In the genomic region with DNA sequence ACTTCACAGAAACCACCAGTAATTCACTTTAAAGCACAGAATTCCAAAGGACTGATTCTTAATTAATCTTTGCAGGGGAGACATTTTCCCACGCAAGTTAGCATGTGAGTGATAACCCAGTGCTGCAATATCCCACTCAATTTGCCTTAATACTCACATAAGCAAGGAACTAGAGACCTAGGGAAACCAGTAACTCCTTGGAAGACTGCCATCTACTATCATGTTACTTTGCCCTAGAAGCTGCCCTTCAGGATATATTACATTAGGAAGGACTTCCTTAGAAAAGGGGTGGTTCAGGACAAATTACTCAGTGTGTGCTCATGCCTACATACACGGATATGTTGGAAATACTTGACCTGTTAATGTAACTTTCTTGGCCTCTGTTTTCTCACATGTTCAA, we compare ENCODE assay signal across 13 cellular contexts.
A peak's percentile ranks its signal among the peaks of the same experiment; 100 is the strongest.
DNase-seq lines count a peak whose midpoint lies in the region; ATAC-seq, FAIRE-seq and TF ChIP-seq lines count a peak whose summit lies in the region.
"Had no signal": no experiment of that assay in that cellular context is flagged by ENCODE, and none has a peak within 500 bp of the region (broad histone marks: within the 10 kb centered on the region; RNA-seq: fewer than 3 reads in every experiment).

No MANE protein-coding gene starts in this region.

- intact Hi-C loops in thyroid gland (cut with DNase I): no loop called here

- no peaks in the 10 kb centered on the region for H3K9me1 ChIP-seq in keratinocyte (ENCODE audit: control insufficient read depth, extremely low read depth, insufficient read depth, low read length)

- no peak overlapping the region for H3K4me3 Mint-ChIP-seq in astrocyte (ENCODE audit: unreplicated experiment)

- H3K79me2 ChIP-seq in astrocyte (ENCODE audit: insufficient read depth, low read length): no peaks in the 10 kb centered on the region
- no peaks in the 10 kb centered on the region for H3K79me2 ChIP-seq in keratinocyte (ENCODE audit: control insufficient read depth, insufficient read depth, low read length)

- CTCF ChIA-PET in AG04450 (lab: Charles Lee): interaction anchor here (1.0 kb wide), 1 partner anchor 11 kb away, joined by 3 read pairs; no protein-coding TSS in a partner anchor

- H4K20me1 ChIP-seq in astrocyte (ENCODE audit: insufficient read depth, low read length) (no peaks in the 10 kb centered on the region), keratinocyte (ENCODE audit: control insufficient read depth, extremely low read depth, insufficient read depth, low read length) (no peaks in the 10 kb centered on the region)
- H4K20me1 ChIP-seq: BLaER1 treated with 17β-estradiol and CSF1 and Interleukin-3, amounts not matched to agents 10 nM and 100 nM had no signal

- H3K27ac ChIP-seq in AG04450 (ENCODE audit: low read depth, low read length) (no peak overlapping the region), astrocyte (ENCODE audit: low read depth, low read length) (no peak overlapping the region), keratinocyte (ENCODE audit: control insufficient read depth, insufficient read depth, low read length) (peak overlapping the region; percentile 50), thyroid gland (no peak overlapping the region)
- H3K27ac ChIP-seq: BLaER1 treated with 17β-estradiol and CSF1 and Interleukin-3, amounts not matched to agents 10 nM and 100 nM had no signal

- no peak overlapping the region for H3K27ac Mint-ChIP-seq in astrocyte (ENCODE audit: unreplicated experiment)

- H3K4me3 ChIP-seq in AG04450 (ENCODE audit: low read depth, low read length) (no peak overlapping the region), HFF-Myc (replicated peaks; ENCODE audit: low read depth, low read length) (no peak overlapping the region), astrocyte (ENCODE audit: insufficient read depth, low read depth, low read length) (no peak overlapping the region), keratinocyte (ENCODE audit: control insufficient read depth in 2 of 3, extremely low read depth in 1 of 3, insufficient read depth in 2 of 3, low read depth in 1 of 3, low read length in 3 of 3) (no peak overlapping the region), thyroid gland (replicated peaks in 1 of 3) (no peak overlapping the region)
- H3K4me3 ChIP-seq: BLaER1 treated with 17β-estradiol and CSF1 and Interleukin-3, amounts not matched to agents 10 nM and 100 nM had no signal

- peaks cover 12% of the 10 kb centered on the region for H3K4me1 Mint-ChIP-seq in astrocyte (ENCODE audit: low read depth, unreplicated experiment)

- H3K4me1 ChIP-seq in astrocyte (ENCODE audit: insufficient read depth, low read length) (peaks cover 10% of the 10 kb centered on the region), keratinocyte (ENCODE audit: control insufficient read depth, extremely low read depth, insufficient read depth, low read length) (peaks cover 16% of the 10 kb centered on the region), thyroid gland (no peaks in the 10 kb centered on the region)
- H3K4me1 ChIP-seq: BLaER1 treated with 17β-estradiol and CSF1 and Interleukin-3, amounts not matched to agents 10 nM and 100 nM had no signal

- ATAC-seq in GM21737 (IDR thresholded peaks at IDR 0.05; ENCODE audit: unreplicated experiment): no peak

- H3K27me3 ChIP-seq in AG04450 (ENCODE audit: control insufficient read depth, insufficient read depth, low read length): no peaks in the 10 kb centered on the region
- H3K27me3 ChIP-seq in astrocyte (ENCODE audit: insufficient read depth, low read length): no peaks in the 10 kb centered on the region
- H3K27me3 ChIP-seq in keratinocyte (ENCODE audit: control insufficient read depth, extremely low read depth, insufficient read depth, low read length): no peaks in the 10 kb centered on the region
- no peaks in the 10 kb centered on the region for H3K27me3 ChIP-seq in thyroid gland
- H3K27me3 ChIP-seq: BLaER1 treated with 17β-estradiol and CSF1 and Interleukin-3, amounts not matched to agents 10 nM and 100 nM had no signal

- no peaks in the 10 kb centered on the region for H3K27me3 Mint-ChIP-seq in astrocyte (ENCODE audit: low read depth, unreplicated experiment)

- peaks cover 5% of the 10 kb centered on the region for H3K9me3 Mint-ChIP-seq in astrocyte (ENCODE audit: unreplicated experiment)

- FAIRE-seq in astrocyte (lab: Jason Lieb, UNC): peak; percentile 47
- FAIRE-seq in keratinocyte (lab: Jason Lieb, UNC): peak; percentile 94
- FAIRE-seq: TTC549 had no signal

- H2AFZ ChIP-seq in astrocyte (ENCODE audit: low read depth, low read length) (no peak overlapping the region), keratinocyte (ENCODE audit: control insufficient read depth, low read length) (no peak overlapping the region)

- H3K9me3 ChIP-seq in AG04450 (ENCODE audit: control insufficient read depth, insufficient read depth, low read length) (no peaks in the 10 kb centered on the region), astrocyte (ENCODE audit: insufficient read depth, low read depth, low read length) (no peaks in the 10 kb centered on the region), keratinocyte (ENCODE audit: control insufficient read depth, low read depth, low read length) (no peaks in the 10 kb centered on the region), thyroid gland (no peaks in the 10 kb centered on the region)

- peak overlapping the region; percentile 30 for H3K4me2 ChIP-seq in astrocyte (ENCODE audit: low read length)
- H3K4me2 ChIP-seq in keratinocyte (ENCODE audit: control insufficient read depth, extremely low read depth, insufficient read depth, low read depth, low read length): peak overlapping the region; percentile 59
- H3K4me2 ChIP-seq: BLaER1 treated with 17β-estradiol and CSF1 and Interleukin-3, amounts not matched to agents 10 nM and 100 nM had no signal

- TF ChIP-seq CTCF in AG04450 (IDR thresholded peaks at IDR 0.05; ENCODE audit: low read depth, low read length): no peak
- no peak for TF ChIP-seq CTCF in HFF-Myc (IDR thresholded peaks at IDR 0.05; ENCODE audit: low read depth, low read length, missing control alignments)
- TF ChIP-seq CTCF in astrocyte (IDR thresholded peaks at IDR 0.05; ENCODE audit: insufficient read depth, low read depth, low read length): no peak
- no peak for TF ChIP-seq CTCF in keratinocyte (optimal IDR thresholded peaks at IDR 0.05 in 1 of 3, IDR thresholded peaks at IDR 0.05 in 1 of 3, conservative IDR thresholded peaks at IDR 0.05 in 1 of 3; ENCODE audit: extremely low read depth in 1 of 3, insufficient read depth in 2 of 3, low read length in 3 of 3)
- TF ChIP-seq CTCF in thyroid gland (IDR thresholded peaks at IDR 0.05): no peak

- TF ChIP-seq POLR2A in thyroid gland (IDR thresholded peaks at IDR 0.05): no peak

- dilution Hi-C loops in keratinocyte (cut with MboI; ENCODE audit: extremely low pct_ligation_motif_present, low sequenced_read_pairs): no loop called here

- no peaks in the 10 kb centered on the region for H3K36me3 Mint-ChIP-seq in astrocyte (ENCODE audit: low read depth, unreplicated experiment)

- DNase-seq in AG04450 (ENCODE audit: low read depth, low spot score) (peak; percentile 76), HFF-Myc (ENCODE audit: extremely low read depth, low read depth) (peak; percentile 83), astrocyte (ENCODE audit: low read depth) (peak; percentile 93), keratinocyte (ENCODE audit: low read depth, low spot score) (peak; percentile 60), NCI-H1694 (lab: John Stamatoyannopoulos, UW) (no peak), OCI-M1 (lab: John Stamatoyannopoulos, UW) (no peak), thyroid gland (no peak)
- DNase-seq: activated CD8-positive, alpha-beta memory T cell treated with anti-CD3 and anti-CD28 coated beads, Interleukin-2, amount 50 U/mL, for 48 hours; NCI-H1417 treated with DMSO at 0.1 percent for 48 hours; stimulated activated CD4-positive, alpha-beta T cell treated with anti-CD3 and anti-CD28 coated beads, Interleukin-12 subunit alpha, Interleukin-12 subunit beta, amount 100 ng/mL, for 4 hours had no signal

- no peaks in the 10 kb centered on the region for H3K36me3 ChIP-seq in astrocyte (ENCODE audit: insufficient read depth, low read length)
- no peaks in the 10 kb centered on the region for H3K36me3 ChIP-seq in keratinocyte (ENCODE audit: control insufficient read depth in 2 of 2, extremely low read depth in 1 of 2, insufficient read depth in 2 of 2, low read length in 2 of 2)
- no peaks in the 10 kb centered on the region for H3K36me3 ChIP-seq in thyroid gland
- H3K36me3 ChIP-seq: BLaER1 treated with 17β-estradiol and CSF1 and Interleukin-3, amounts not matched to agents 10 nM and 100 nM had no signal

- 65 to 69% methylated on average over 2 of the region's 2 CpGs for WGBS in thyroid gland, 2 donors

- H3K9ac ChIP-seq in astrocyte (ENCODE audit: low read length) (no peak overlapping the region), keratinocyte (ENCODE audit: control insufficient read depth, extremely low read depth, insufficient read depth, low read length) (no peak overlapping the region)
- H3K9ac ChIP-seq: BLaER1 treated with 17β-estradiol and CSF1 and Interleukin-3, amounts not matched to agents 10 nM and 100 nM had no signal

- POLR2A ChIA-PET in AG04450 (lab: Yijun Ruan, JAX): no interaction called here

Comparison
In these comparisons a context has a peak if more than half of its experiments do, and no peak if none do; other contexts are left out.
1. DNase-seq: peak in AG04450 (single experiment), HFF-Myc (single experiment), astrocyte (single experiment) and keratinocyte (single experiment); none in NCI-H1694 (single experiment), OCI-M1 (single experiment) and thyroid gland (0 of 2).